In the genomic region with DNA sequence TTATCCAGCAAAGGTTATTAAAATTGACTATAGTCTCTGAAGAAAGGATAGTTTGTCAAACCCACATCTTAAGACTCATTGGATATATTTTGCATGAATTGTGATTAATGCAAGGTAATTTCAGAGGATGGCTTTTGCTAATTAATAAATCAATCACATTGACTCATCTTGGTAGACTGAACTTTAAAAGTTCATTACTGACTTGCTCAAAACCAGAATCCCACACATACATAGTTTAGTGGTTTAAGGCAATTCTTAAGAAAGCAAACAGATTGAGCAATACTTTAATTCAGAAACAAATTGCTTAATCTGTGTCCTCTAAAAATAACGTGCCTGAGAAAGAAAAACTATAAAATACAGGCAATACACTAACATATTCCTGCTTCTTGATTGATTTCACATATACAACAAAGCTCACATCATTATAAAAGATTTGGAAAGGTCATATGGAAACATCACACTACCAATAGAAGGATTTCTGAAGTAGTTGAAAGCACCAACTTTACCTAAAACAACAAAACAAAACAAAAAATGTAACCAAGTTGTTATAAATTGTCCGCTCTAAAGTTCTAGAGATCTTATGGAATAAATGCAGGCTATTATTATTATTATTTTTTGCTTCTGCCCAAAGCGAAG, we compare ENCODE assay signal across 9 cellular contexts.
DNase-seq lines count a peak whose midpoint lies in the region; ATAC-seq and TF ChIP-seq lines count a peak whose summit lies in the region.
"Had no signal": no experiment of that assay in that cellular context is flagged by ENCODE, and none has a peak within 500 bp of the region (broad histone marks: within the 10 kb centered on the region; RNA-seq: fewer than 3 reads in every experiment).

No MANE protein-coding gene starts in this region.

- ATAC-seq in activated CD8-positive, alpha-beta T cell treated with anti-CD3 and anti-CD28 coated beads, Interleukin-2, amount 10 ng/mL, durations not matched to agents 7 days and 5 days = no peak
- no peak for ATAC-seq in HG02623 (IDR thresholded peaks at IDR 0.05; ENCODE audit: unreplicated experiment)

- peak overlapping the region in 2 of 3 experiments; percentile 33 to 59; a peak in 3 of 7 replicates for H3K27ac Mint-ChIP-seq in H9
- H3K27ac Mint-ChIP-seq in activated CD8-positive, alpha-beta T cell treated with anti-CD3 and anti-CD28 coated beads, Interleukin-2, amount 10 ng/mL, durations not matched to agents 7 days and 5 days = peak overlapping the region; percentile 27

- H3K4me3 Mint-ChIP-seq in H9 = no peak overlapping the region
- H3K4me3 Mint-ChIP-seq in activated CD8-positive, alpha-beta T cell treated with anti-CD3 and anti-CD28 coated beads, Interleukin-2, amount 10 ng/mL, durations not matched to agents 7 days and 5 days = no peak overlapping the region

- peak in 1 of 2 donors; percentile 6 for TF ChIP-seq RAD21 in liver (IDR thresholded peaks at IDR 0.05)

- H3K9ac ChIP-seq in H9 (ENCODE audit: extremely low read depth, insufficient read length, low read length) = no peak overlapping the region
- H3K9ac ChIP-seq in liver (ENCODE audit: low read depth in 1 of 2, low read length in 2 of 2) = peak overlapping the region; percentile 55 to 57

- H3K36me3 ChIP-seq in A673 (ENCODE audit: insufficient read depth, low read length, poor library complexity, severe bottlenecking) = no peaks in the 10 kb centered on the region
- H3K36me3 ChIP-seq in liver (ENCODE audit: control insufficient read depth in 4 of 4, insufficient read depth in 3 of 4, low read depth in 1 of 4, low read length in 3 of 4) = no peaks in the 10 kb centered on the region
- H3K36me3 ChIP-seq in adrenal gland (replicated peaks in 1 of 2) = no peaks in the 10 kb centered on the region

- H3K9me3 ChIP-seq in A673 (ENCODE audit: low read depth, low read length, poor library complexity, severe bottlenecking) = no peaks in the 10 kb centered on the region
- no peaks in the 10 kb centered on the region for H3K9me3 ChIP-seq in H9 (ENCODE audit: control insufficient read depth, low read depth, low read length)
- no peaks in the 10 kb centered on the region for H3K9me3 ChIP-seq in liver (ENCODE audit: control insufficient read depth in 4 of 4, low read length in 3 of 4)
- H3K9me3 ChIP-seq in adrenal gland (replicated peaks in 1 of 3) = no peaks in the 10 kb centered on the region

- H2AK5ac ChIP-seq in H9 (ENCODE audit: insufficient read length, low read length) = no peak overlapping the region

- no peaks in the 10 kb centered on the region for H3K36me3 Mint-ChIP-seq in H9 (ENCODE audit: insufficient read depth in 1 of 3, low read depth in 3 of 3)
- H3K36me3 Mint-ChIP-seq in activated CD8-positive, alpha-beta T cell treated with anti-CD3 and anti-CD28 coated beads, Interleukin-2, amount 10 ng/mL, durations not matched to agents 7 days and 5 days (ENCODE audit: low read depth) = no peaks in the 10 kb centered on the region

- TF ChIP-seq CTCF in A673 (conservative IDR thresholded peaks at IDR 0.05; ENCODE audit: low read depth, low read length) (no peak), H9 (conservative IDR thresholded peaks at IDR 0.05) (no peak), liver (IDR thresholded peaks at IDR 0.05; ENCODE audit: low read depth, low read length, missing input control) (no peak), adrenal gland (IDR thresholded peaks at IDR 0.05) (no peak)

- intact Hi-C loops in A673 (cut with micrococcal nuclease; ENCODE audit: unreplicated experiment) (no loop called here), adrenal gland (cut with DNase I) (no loop called here)

- no peak overlapping the region for H2BK120ac ChIP-seq in H9 (ENCODE audit: low read depth, low read length, poor library complexity, severe bottlenecking)

- H3K18ac ChIP-seq in H9 (ENCODE audit: insufficient read length, low read depth, low read length) = no peak overlapping the region

- H3K27me3 ChIP-seq in A673 (replicated peaks; ENCODE audit: insufficient read depth, low read depth, low read length, poor library complexity) = no peaks in the 10 kb centered on the region
- H3K27me3 ChIP-seq in H9 (ENCODE audit: insufficient read depth, low read length) = no peaks in the 10 kb centered on the region
- no peaks in the 10 kb centered on the region for H3K27me3 ChIP-seq in liver (ENCODE audit: control insufficient read depth in 4 of 4, insufficient read depth in 4 of 4, low read length in 3 of 4)
- H3K27me3 ChIP-seq in adrenal gland = no peaks in the 10 kb centered on the region

- WGBS in H9 (ENCODE audit: extremely low coverage, insufficient read length, low lambda C conversion rate) = no CpG with 5 or more reads among the region's 3 CpGs
- 62% methylated on average over 3 of the region's 3 CpGs for WGBS in liver
- 54 to 63% (median 58%) methylated on average over 3 of the region's 3 CpGs for WGBS in adrenal gland, 4 donors

- H2BK5ac ChIP-seq in H9 (ENCODE audit: insufficient read length, low read length) = no peak overlapping the region

- H2BK15ac ChIP-seq in H9 (ENCODE audit: low read depth, low read length) = no peak overlapping the region

- POLR2A ChIA-PET in A673 (lab: Charles Lee; ENCODE audit: low non-redundant PET) = no interaction called here
- POLR2A ChIA-PET in activated CD8-positive, alpha-beta T cell treated with anti-CD3 and anti-CD28 coated beads, Interleukin-2, amount 10 ng/mL, durations not matched to agents 7 days and 5 days (lab: Charles Lee) = interaction anchor here (0.8 to 1.3 kb wide), 3 partner anchors 14 to 97 kb away, joined by 3 to 7 read pairs (median 4); partner anchors contain the start of gene ZNF217

- CTCF ChIA-PET in A673 (lab: Charles Lee) = no interaction called here
- CTCF ChIA-PET in activated CD8-positive, alpha-beta T cell treated with anti-CD3 and anti-CD28 coated beads, Interleukin-2, amount 10 ng/mL, durations not matched to agents 7 days and 5 days (lab: Charles Lee) = interaction anchor here (1.0 to 2.3 kb wide), 7 partner anchors 34 to 283 kb away, joined by 3 to 10 read pairs (median 5); no protein-coding TSS in a partner anchor

- H3K27ac ChIP-seq in A673 (ENCODE audit: low read depth, low read length, poor library complexity, severe bottlenecking) = peak overlapping the region; percentile 34
- no peak overlapping the region for H3K27ac ChIP-seq in H9 (ENCODE audit: insufficient read length, low read depth, low read length)
- peak overlapping the region; percentile 60 to 80 for H3K27ac ChIP-seq in liver (ENCODE audit: low read depth in 1 of 2, low read length in 2 of 2)
- H3K27ac ChIP-seq in adrenal gland = peak overlapping the region in 2 of 5 donors; percentile 31 to 43

- no peaks in the 10 kb centered on the region for H3K79me1 ChIP-seq in H9 (ENCODE audit: insufficient read depth, low read depth, low read length, poor library complexity, severe bottlenecking)

- no peak overlapping the region for H3K4ac ChIP-seq in H9 (ENCODE audit: low read depth, low read length)

- no peak for TF ChIP-seq POLR2A in adrenal gland (IDR thresholded peaks at IDR 0.05)

- DNase-seq in A673 (ENCODE audit: low spot score) = no peak
- DNase-seq in H9 = no peak
- no peak for DNase-seq in activated CD8-positive, alpha-beta T cell treated with anti-CD3 and anti-CD28 coated beads, Interleukin-2, amount 10 ng/mL, durations not matched to agents 7 days and 5 days
- no peak for DNase-seq in NCI-H446 (lab: John Stamatoyannopoulos, UW)
- DNase-seq in adrenal gland = no peak
- no peak for DNase-seq in hypothalamus (lab: John Stamatoyannopoulos, UW)
- DNase-seq: NCI-H524 treated with DMSO at 0.1 percent for 48 hours had no signal

- no peak overlapping the region for H4K8ac ChIP-seq in H9 (replicated peaks; ENCODE audit: insufficient read length, low read depth, low read length)

- no peak overlapping the region for H3K14ac ChIP-seq in H9 (ENCODE audit: insufficient read depth, low read length)

- H3K23me2 ChIP-seq in H9 (ENCODE audit: insufficient read length, low read depth, low read length, poor library complexity, severe bottlenecking) = peaks cover 2% of the 10 kb centered on the region

- H3K4me3 ChIP-seq in A673 (ENCODE audit: low read depth, low read length, poor library complexity, severe bottlenecking) (no peak overlapping the region), liver (ENCODE audit: low read depth in 1 of 3, low read length in 3 of 3) (no peak overlapping the region), adrenal gland (no peak overlapping the region)

- no peak overlapping the region for H3T11ph ChIP-seq in H9 (ENCODE audit: low read length)

- H3K4me1 ChIP-seq in A673 (ENCODE audit: insufficient read depth, low read length, poor library complexity, severe bottlenecking) = peaks cover 75% of the 10 kb centered on the region
- peaks cover 2% of the 10 kb centered on the region; the same call in 1 of the 2 replicates for H3K4me1 ChIP-seq in H9 (ENCODE audit: insufficient read depth, low read length)
- H3K4me1 ChIP-seq in liver (ENCODE audit: control insufficient read depth in 4 of 4, insufficient read depth in 4 of 4, low read length in 3 of 4) = peaks cover 12 to 49% (median 36%) of the 10 kb centered on the region in 4 donors
- peaks cover 41 to 66% of the 10 kb centered on the region in 2 donors for H3K4me1 ChIP-seq in adrenal gland (replicated peaks in 1 of 2)

- no peak overlapping the region for H3K4me2 ChIP-seq in H9 (ENCODE audit: insufficient read depth, insufficient read length, low read length)

- H3K56ac ChIP-seq in H9 (ENCODE audit: insufficient read length, low read depth, low read length) = no peak overlapping the region

- H3K79me2 ChIP-seq in H9 (ENCODE audit: insufficient read depth, low read length) = no peaks in the 10 kb centered on the region

- no TSS peak for BruUV-seq in A673 (replicated peaks; lab: Mats Ljungman, UMichigan)

- H2AFZ ChIP-seq in H9 (ENCODE audit: low read length) = no peak overlapping the region

- H4K5ac ChIP-seq in H9 (ENCODE audit: insufficient read length, low read depth, low read length) = no peak overlapping the region

- no peaks in the 10 kb centered on the region for H3K9me3 Mint-ChIP-seq in H9
- no peaks in the 10 kb centered on the region for H3K9me3 Mint-ChIP-seq in activated CD8-positive, alpha-beta T cell treated with anti-CD3 and anti-CD28 coated beads, Interleukin-2, amount 10 ng/mL, durations not matched to agents 7 days and 5 days (ENCODE audit: insufficient read depth)

- no peak overlapping the region for H4K91ac ChIP-seq in H9 (ENCODE audit: insufficient read length, low read depth, low read length)

- peaks cover 58 to 71% of the 10 kb centered on the region in 2 experiments for H3K4me1 Mint-ChIP-seq in H9
- H3K4me1 Mint-ChIP-seq in activated CD8-positive, alpha-beta T cell treated with anti-CD3 and anti-CD28 coated beads, Interleukin-2, amount 10 ng/mL, durations not matched to agents 7 days and 5 days (ENCODE audit: low read depth) = peaks cover 84% of the 10 kb centered on the region

- H2BK20ac ChIP-seq in H9 (ENCODE audit: low read depth, low read length, poor library complexity, severe bottlenecking) = no peak overlapping the region

- no peaks in the 10 kb centered on the region for H3K27me3 Mint-ChIP-seq in H9 (ENCODE audit: low read depth)
- H3K27me3 Mint-ChIP-seq in activated CD8-positive, alpha-beta T cell treated with anti-CD3 and anti-CD28 coated beads, Interleukin-2, amount 10 ng/mL, durations not matched to agents 7 days and 5 days (ENCODE audit: low read depth) = no peaks in the 10 kb centered on the region

- H3K23ac ChIP-seq in H9 (ENCODE audit: insufficient read length, low read depth, low read length) = no peak overlapping the region

- H4K20me1 ChIP-seq in H9 (ENCODE audit: control insufficient read depth, insufficient read depth, insufficient read length) = no peaks in the 10 kb centered on the region

- no peak overlapping the region for H2BK12ac ChIP-seq in H9 (ENCODE audit: insufficient read length, low read depth, low read length)
